In genomic region chr19:23901360-23901759, GRCh38 we compare ENCODE assay signal across 18 cellular contexts. TPM values are rescaled to one million over a fixed set of nuclear protein-coding genes. Genes with fewer than 3 reads are reported as not detected.
DNase-seq lines count a peak whose midpoint lies in the region; ATAC-seq, FAIRE-seq and TF ChIP-seq lines count a peak whose summit lies in the region.
"Had no signal": no experiment of that assay in that cellular context is flagged by ENCODE, and none has a peak within 500 bp of the region (broad histone marks: within the 10 kb centered on the region; RNA-seq: fewer than 3 reads in every experiment).

No MANE protein-coding gene starts in this region.

- no peaks in the 10 kb centered on the region for H3K4me1 ChIP-seq in small intestine (ENCODE audit: control insufficient read depth in 2 of 2, insufficient read depth in 1 of 2, low read depth in 1 of 2, low read length in 1 of 2)
- H3K4me1 ChIP-seq in osteoblast (ENCODE audit: insufficient read depth, low read length) = no peaks in the 10 kb centered on the region
- H3K4me1 ChIP-seq: BLaER1, Caco-2 had no signal

- WGBS in small intestine, 3 donors = 27 to 69% (median 61%) methylated on average over 4 of the region's 4 CpGs

- no peaks in the 10 kb centered on the region for H3K27me3 ChIP-seq in bronchial epithelial cell (ENCODE audit: control insufficient read depth, insufficient read depth, low read length)
- no peaks in the 10 kb centered on the region for H3K27me3 ChIP-seq in small intestine (ENCODE audit: control insufficient read depth in 2 of 2, insufficient read depth in 2 of 2, low read length in 2 of 2)
- H3K27me3 ChIP-seq in osteoblast (ENCODE audit: insufficient read depth, low read length) = no peaks in the 10 kb centered on the region
- H3K27me3 ChIP-seq: BLaER1 had no signal

- in situ Hi-C loops in ACHN (cut with HindIII; ENCODE audit: low pct_ligation_motif_present, low pct_unique_long_range_greater_than_20kb, low sequenced_read_pairs) = no loop called here

- H3K36me3 ChIP-seq in bronchial epithelial cell (ENCODE audit: control insufficient read depth, insufficient read depth, low read length) (no peaks in the 10 kb centered on the region), small intestine (ENCODE audit: control insufficient read depth in 2 of 2, insufficient read depth in 2 of 2, low read length in 2 of 2) (no peaks in the 10 kb centered on the region), osteoblast (ENCODE audit: insufficient read depth, low read length) (no peaks in the 10 kb centered on the region)
- H3K36me3 ChIP-seq: BLaER1 had no signal

- TF ChIP-seq CTCF in bronchial epithelial cell (IDR thresholded peaks at IDR 0.05; ENCODE audit: insufficient read depth, low read length, severe bottlenecking) (no peak), osteoblast (IDR thresholded peaks at IDR 0.05; ENCODE audit: extremely low read depth, low read depth, low read length) (no peak)

- H3K79me2 ChIP-seq in osteoblast (ENCODE audit: insufficient read depth, low read length) = no peaks in the 10 kb centered on the region

- FAIRE-seq in bronchial epithelial cell (lab: Jason Lieb, UNC) (no peak), small intestine (lab: Jason Lieb, UNC) (no peak)
- FAIRE-seq: GM12878 had no signal

- no peak overlapping the region for H3K4me2 ChIP-seq in osteoblast (ENCODE audit: insufficient read depth, low read length)
- H3K4me2 ChIP-seq: BLaER1, GM23338 had no signal

- H3K9me3 ChIP-seq in small intestine (ENCODE audit: control insufficient read depth, low read depth) (peaks cover 3% of the 10 kb centered on the region), osteoblast (ENCODE audit: low read depth, low read length) (peaks cover 4% of the 10 kb centered on the region)

- H3K27ac ChIP-seq in small intestine (ENCODE audit: low read depth in 1 of 2, low read length in 1 of 2) (no peak overlapping the region), osteoblast (ENCODE audit: low read depth, low read length) (no peak overlapping the region)
- H3K27ac ChIP-seq: BLaER1, C4-2B had no signal

- H4K20me1 ChIP-seq in osteoblast (ENCODE audit: insufficient read depth, low read length) = no peaks in the 10 kb centered on the region
- H4K20me1 ChIP-seq: BLaER1 had no signal

- H3K4me3 ChIP-seq in bronchial epithelial cell (ENCODE audit: low read depth, low read length) = no peak overlapping the region
- H3K4me3 ChIP-seq in small intestine (ENCODE audit: low read depth in 1 of 2, low read length in 2 of 2) = no peak overlapping the region
- no peak overlapping the region for H3K4me3 ChIP-seq in osteoblast (ENCODE audit: insufficient read depth, low read length)
- H3K4me3 ChIP-seq: BLaER1, GM12878, GM23338 had no signal

- DNase-seq in HPDE6-E6E7 (ENCODE audit: extremely low spot score) = peak; percentile 32
- peak; percentile 54 for DNase-seq in bronchial epithelial cell (ENCODE audit: low read depth)
- DNase-seq in small intestine = peak; percentile 45
- no peak for DNase-seq in ACHN
- DNase-seq in osteoblast (ENCODE audit: insufficient read length, low spot score, missing footprints) = no peak
- DNase-seq: Caco-2; CD4-positive, CD25-positive, alpha-beta regulatory T cell; CD8-positive, alpha-beta T cell; DMS153; EL; GDM1; H9 had no signal

- H2AFZ ChIP-seq in osteoblast (ENCODE audit: low read length) = no peak overlapping the region
- H2AFZ ChIP-seq: GM23338 had no signal

- ATAC-seq in esophagus mucosa = peak; percentile 65
- ATAC-seq: CD8-positive, alpha-beta T cell; GM12878; GM23338; HCT116 had no signal

RNA-seq across cellular contexts. Expression of gene ZNF726, which starts 13.3 kb away (rescaled TPM):
- total RNA-seq in bronchial epithelial cell = 0.79 and 3.2 TPM in 2 replicates
- total RNA-seq in esophagus mucosa = 2.2 TPM
- 1 to 10 TPM in 1 of 3 donors, under 1 TPM in 1, not detected in 1; 0.42 to 1.3 TPM for polyA plus RNA-seq in small intestine
- total RNA-seq in osteoblast = 1.8 and 2.1 TPM in 2 replicates
- total RNA-seq: Caco-2 had no signal

Comparison
In these comparisons a context has a peak if more than half of its experiments do, and no peak if none do; other contexts are left out.
1. DNase-seq: peak in HPDE6-E6E7 (single experiment), bronchial epithelial cell (single experiment) and small intestine (single experiment); none in ACHN (single experiment) and osteoblast (single experiment).